ENCODE assay signal across 23 cellular contexts in the genomic region with DNA sequence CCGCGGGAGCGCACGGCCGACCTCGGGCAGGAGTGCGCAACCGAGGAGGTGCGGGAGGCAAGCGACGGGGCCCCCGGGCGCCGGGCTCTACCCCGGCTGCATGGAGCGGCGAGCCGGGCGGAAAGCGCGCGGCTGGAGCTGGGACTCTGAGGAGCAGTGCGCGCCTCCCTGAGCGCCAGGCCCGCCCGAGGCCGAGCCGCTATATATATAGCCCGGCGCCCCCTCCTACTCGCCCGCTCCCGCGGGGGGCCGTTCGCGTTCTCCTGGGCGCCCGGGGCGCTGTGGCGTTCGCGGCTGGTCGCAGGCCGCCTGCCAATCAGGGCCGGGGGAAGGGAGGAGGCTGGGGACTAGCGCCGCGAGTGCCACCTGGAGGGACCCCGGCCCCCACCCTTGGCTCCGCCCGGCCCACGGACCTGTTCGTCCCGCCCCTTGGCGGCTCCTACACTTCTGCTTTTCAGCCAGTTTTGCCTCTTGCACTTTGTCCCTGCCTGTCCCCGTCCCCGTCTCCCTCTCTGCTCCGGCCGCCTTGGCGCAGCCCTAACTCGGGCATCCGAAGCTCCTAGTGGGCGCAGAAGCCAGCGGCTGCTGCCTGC. TPM values are rescaled to one million over a fixed set of nuclear protein-coding genes. Genes with fewer than 3 reads are reported as not detected.
A peak's percentile ranks its signal among the peaks of the same experiment; 100 is the strongest.
DNase-seq lines count a peak whose midpoint lies in the region; ATAC-seq and TF ChIP-seq lines count a peak whose summit lies in the region.
"Had no signal": no experiment of that assay in that cellular context is flagged by ENCODE, and none has a peak within 500 bp of the region (broad histone marks: within the 10 kb centered on the region; RNA-seq: fewer than 3 reads in every experiment).

TSS of gene FGF4 (minus strand) at position 179 of the 593 bp plus-strand sequence. CDS start 257 bp downstream, outside the sequence.

- H3K36me3 ChIP-seq in ectodermal cell (ENCODE audit: control insufficient read depth, insufficient read depth, low read length) (no peaks in the 10 kb centered on the region), right lobe of liver (no peaks in the 10 kb centered on the region), mucosa of descending colon (ENCODE audit: low read depth) (no peaks in the 10 kb centered on the region)
- H3K36me3 ChIP-seq: left ventricle myocardium inferior had no signal

- peaks cover 71% of the 10 kb centered on the region for H3K27me3 ChIP-seq in ectodermal cell (ENCODE audit: control insufficient read depth, insufficient read depth, low read length, poor library complexity, severe bottlenecking)
- H3K27me3 ChIP-seq in right lobe of liver = peaks cover 0 to 17% of the 10 kb centered on the region in 2 donors

- peaks cover 37% of the 10 kb centered on the region for H3K4me1 ChIP-seq in ectodermal cell (ENCODE audit: control insufficient read depth, insufficient read depth, low read length)
- H3K4me1 ChIP-seq in right lobe of liver = peaks cover 0 to 6% (median 0%) of the 10 kb centered on the region in 4 donors
- no peaks in the 10 kb centered on the region for H3K4me1 ChIP-seq in mucosa of descending colon (ENCODE audit: low read depth)

- WGBS in ectodermal cell, 2 experiments = 4% methylated on average over 66 of the region's 66 CpGs
- under 1% methylated on average over 27 of the region's 66 CpGs for WGBS in right lobe of liver (ENCODE audit: insufficient coverage, low coverage, low lambda C conversion rate, missing lambda C conversion rate)

- TF ChIP-seq CTCF in right lobe of liver (IDR thresholded peaks at IDR 0.05) = no peak
- TF ChIP-seq CTCF in type B pancreatic cell (conservative IDR thresholded peaks at IDR 0.05) = no peak
- TF ChIP-seq CTCF in mucosa of descending colon (IDR thresholded peaks at IDR 0.05) = no peak

- no peaks in the 10 kb centered on the region for H3K36me3 Mint-ChIP-seq in type B pancreatic cell
- H3K36me3 Mint-ChIP-seq: activated CD8-positive, alpha-beta memory T cell treated with anti-CD3 and anti-CD28 coated beads, Interleukin-2, amount 10 ng/mL, durations not matched to agents 7 days and 5 days had no signal

- H3K27me3 Mint-ChIP-seq in type B pancreatic cell = peaks cover 79% of the 10 kb centered on the region

- no peaks in the 10 kb centered on the region for H3K9me3 Mint-ChIP-seq in type B pancreatic cell

- H3K27ac ChIP-seq in ectodermal cell (ENCODE audit: insufficient read depth, low read depth, low read length, poor library complexity, severe bottlenecking) = no peak within 1 kb of the TSS
- H3K27ac ChIP-seq in right lobe of liver = no peak within 1 kb of the TSS
- H3K27ac ChIP-seq: C4-2B, left ventricle myocardium inferior had no signal

- DNase-seq in NCI-H748 (lab: John Stamatoyannopoulos, UW; ENCODE audit: unreplicated experiment) (peak; percentile 8), NCI-H748 treated with DMSO at 0.1 percent for 48 hours (lab: John Stamatoyannopoulos, UW) (no peak), right lobe of liver (no peak), type B pancreatic cell (ENCODE audit: extremely low spot score, unreplicated experiment) (no peak), mucosa of descending colon (no peak), occipital lobe (lab: John Stamatoyannopoulos, UW) (no peak)
- DNase-seq: activated CD8-positive, alpha-beta memory T cell treated with anti-CD3 and anti-CD28 coated beads, Interleukin-2, amount 10 ng/mL, durations not matched to agents 7 days and 5 days; activated gamma-delta T cell treated with Interleukin-2 at 50 U/mL for 16 hours; amniotic stem cell; cerebellar nuclear complex; left ventricle myocardium inferior; NCI-H1048; NCI-H2081; stimulated activated CD4-positive, alpha-beta T cell treated with anti-CD3 and anti-CD28 coated beads, Interleukin-12 subunit alpha, Interleukin-12 subunit beta, amount 100 ng/mL, for 4 hours had no signal

- no peaks in the 10 kb centered on the region for H3K4me1 Mint-ChIP-seq in type B pancreatic cell (ENCODE audit: unreplicated experiment)
- H3K4me1 Mint-ChIP-seq: activated CD8-positive, alpha-beta memory T cell treated with anti-CD3 and anti-CD28 coated beads, Interleukin-2, amount 10 ng/mL, durations not matched to agents 7 days and 5 days had no signal

- no peak within 1 kb of the TSS for H3K27ac Mint-ChIP-seq in type B pancreatic cell
- H3K27ac Mint-ChIP-seq: activated CD8-positive, alpha-beta memory T cell treated with anti-CD3 and anti-CD28 coated beads, Interleukin-2, amount 10 ng/mL, durations not matched to agents 7 days and 5 days had no signal

- intact Hi-C loops in right lobe of liver (cut with DNase I) (no loop called here), mucosa of descending colon (cut with DNase I, micrococcal nuclease) (no loop called here)

- H3K9me3 ChIP-seq in ectodermal cell (ENCODE audit: control insufficient read depth, low read length) = no peaks in the 10 kb centered on the region
- H3K9me3 ChIP-seq in right lobe of liver = no peaks in the 10 kb centered on the region
- no peaks in the 10 kb centered on the region for H3K9me3 ChIP-seq in mucosa of descending colon
- H3K9me3 ChIP-seq: left ventricle myocardium inferior had no signal

- ATAC-seq in right lobe of liver = peak in 3 of 4 donors; percentile 40 to 56 (median 46)
- no peak for ATAC-seq in mucosa of descending colon
- no peak for ATAC-seq in GM21528 (IDR thresholded peaks at IDR 0.05; ENCODE audit: low FRiP score, unreplicated experiment)
- ATAC-seq: activated CD4-positive, CD25-positive, alpha-beta regulatory T cell treated with anti-CD3 and anti-CD28 coated beads, Interleukin-2, amount 50 U/mL, for 24 hours; activated CD8-positive, alpha-beta memory T cell treated with anti-CD3 and anti-CD28 coated beads, Interleukin-2, amount 10 ng/mL, durations not matched to agents 7 days and 5 days had no signal

- no peak for TF ChIP-seq POLR2A in right lobe of liver (IDR thresholded peaks at IDR 0.05)

- H3K4me3 Mint-ChIP-seq in type B pancreatic cell = peak within 1 kb of the TSS; percentile 67
- H3K4me3 Mint-ChIP-seq: activated CD8-positive, alpha-beta memory T cell treated with anti-CD3 and anti-CD28 coated beads, Interleukin-2, amount 10 ng/mL, durations not matched to agents 7 days and 5 days had no signal

- peak within 1 kb of the TSS; percentile 29 for H3K4me3 ChIP-seq in ectodermal cell (ENCODE audit: insufficient read depth, low read depth, low read length)
- no peak within 1 kb of the TSS for H3K4me3 ChIP-seq in right lobe of liver
- no peak within 1 kb of the TSS for H3K4me3 ChIP-seq in mucosa of descending colon
- H3K4me3 ChIP-seq: left ventricle myocardium inferior had no signal

RNA-seq across cellular contexts. Expression of gene FGF4, which starts in this region (rescaled TPM):
- not detected for polyA plus RNA-seq in ectodermal cell (2013, experiment 1 of 4)
- 0.09 TPM for polyA plus RNA-seq in ectodermal cell (2013, experiment 2 of 4)
- polyA plus RNA-seq in ectodermal cell (2013, experiment 3 of 4) = 0.05 TPM
- 0.08 TPM for polyA plus RNA-seq in ectodermal cell (2013, experiment 4 of 4)
- not detected for total RNA-seq in right lobe of liver
- 0.22 TPM in 1 of 2 replicates, not detected in the other for total RNA-seq in type B pancreatic cell (ENCODE audit: low replicate concordance)
- total RNA-seq in mucosa of descending colon = not detected
- total RNA-seq in occipital lobe = not detected
- total RNA-seq: A172; activated CD8-positive, alpha-beta memory T cell treated with anti-CD3 and anti-CD28 coated beads, Interleukin-2, amount 10 ng/mL, durations not matched to agents 7 days and 5 days; left ventricle myocardium inferior; myocyte; NCI-H460; posterior vena cava; T-helper 2 cell treated with Interferon-gamma antibody and Interleukin-4, amounts not matched to agents 100 ng/mL and 5 ng/mL, for 36 hours had no signal

Comparison
In these comparisons a context has a peak if more than half of its experiments do, and no peak if none do; other contexts are left out.
1. Peak in ATAC-seq in right lobe of liver; RNA of the gene not detected or under 1 TPM.